Comparison of ENCODE assay signal across 21 cellular contexts in genomic region chr3:56484096-56484495, GRCh38. TPM values are rescaled to one million over a fixed set of nuclear protein-coding genes. Genes with fewer than 3 reads are reported as not detected.
"Had no signal": no experiment of that assay in that cellular context is flagged by ENCODE, and none has a peak within 500 bp of the region (broad histone marks: within the 10 kb centered on the region; RNA-seq: fewer than 3 reads in every experiment).

No MANE protein-coding gene starts in this region.

- H3K4me1 Mint-ChIP-seq: activated B cell treated with CpG ODN at 0.5 μM for 24 hours; activated CD4-positive, alpha-beta memory T cell treated with anti-CD3 and anti-CD28 coated beads, Interleukin-2, amount 10 ng/mL, durations not matched to agents 7 days and 5 days; activated naive CD8-positive, alpha-beta T cell treated with anti-CD3 and anti-CD28 coated beads, Interleukin-2, amount 10 ng/mL, durations not matched to agents 7 days and 5 days; activated T-helper 17 cell treated with anti-CD3 and anti-CD28 coated beads, Interleukin-2, amount 50 U/mL, for 72 hours; mesothelial cell of epicardium had no signal

- DNase-seq: activated B cell treated with CpG ODN at 0.5 μM for 24 hours; activated CD4-positive, alpha-beta memory T cell treated with anti-CD3 and anti-CD28 coated beads, Interleukin-2, amount 10 ng/mL, durations not matched to agents 7 days and 5 days; activated CD4-positive, alpha-beta T cell treated with anti-CD3 and anti-CD28 coated beads for 4 hours; activated naive CD4-positive, alpha-beta T cell; activated naive CD8-positive, alpha-beta T cell treated with anti-CD3 and anti-CD28 coated beads, Interleukin-2, amount 10 ng/mL, durations not matched to agents 7 days and 5 days; activated T-cell treated with anti-CD3 and anti-CD28 coated beads, Interleukin-2, amount 50 U/mL, for 1 hour; caudate nucleus; foreskin keratinocyte; stimulated activated CD4-positive, alpha-beta T cell treated with anti-CD3 and anti-CD28 coated beads, Interleukin-2, amount 100 ng/mL, for 48 hours; transverse colon; uterus had no signal

- H3K27me3 ChIP-seq: right atrium auricular region, uterus had no signal

- H3K4me1 ChIP-seq: foreskin keratinocyte, prostate gland, right atrium auricular region, suprapubic skin, transverse colon, uterus had no signal

- H3K36me3 Mint-ChIP-seq: activated naive CD8-positive, alpha-beta T cell treated with anti-CD3 and anti-CD28 coated beads, Interleukin-2, amount 10 ng/mL, durations not matched to agents 7 days and 5 days; brain; mesothelial cell of epicardium had no signal

- H3K27ac ChIP-seq: foreskin keratinocyte, prostate gland, right atrium auricular region, suprapubic skin, transverse colon, uterus had no signal

- H3K4me3 Mint-ChIP-seq: activated B cell treated with CpG ODN at 0.5 μM for 24 hours; activated CD4-positive, alpha-beta memory T cell treated with anti-CD3 and anti-CD28 coated beads, Interleukin-2, amount 10 ng/mL, durations not matched to agents 7 days and 5 days; activated naive CD8-positive, alpha-beta T cell treated with anti-CD3 and anti-CD28 coated beads, Interleukin-2, amount 10 ng/mL, durations not matched to agents 7 days and 5 days; activated T-helper 17 cell treated with anti-CD3 and anti-CD28 coated beads, Interleukin-2, amount 50 U/mL, for 72 hours; brain; mesothelial cell of epicardium; stimulated activated naive CD8-positive, alpha-beta T cell treated with anti-CD3 and anti-CD28 coated beads, Interleukin-15, Interleukin-2, amounts not matched to agents 100 ng/mL and 50 ng/mL, for 24 hours; T-helper 2 cell treated with Interferon-gamma antibody and Interleukin-4, amounts not matched to agents 5 μg/mL and 100 μg/mL, for 36 hours had no signal

- H3K4me3 ChIP-seq: lung, prostate gland, right atrium auricular region, suprapubic skin, transverse colon, uterus had no signal

- H3K36me3 ChIP-seq: prostate gland, right atrium auricular region, suprapubic skin, transverse colon, uterus had no signal

- H3K27ac Mint-ChIP-seq: activated B cell treated with CpG ODN at 0.5 μM for 24 hours; activated CD4-positive, alpha-beta memory T cell treated with anti-CD3 and anti-CD28 coated beads, Interleukin-2, amount 10 ng/mL, durations not matched to agents 7 days and 5 days; activated naive CD8-positive, alpha-beta T cell treated with anti-CD3 and anti-CD28 coated beads, Interleukin-2, amount 10 ng/mL, durations not matched to agents 7 days and 5 days; activated T-helper 17 cell treated with anti-CD3 and anti-CD28 coated beads, Interleukin-2, amount 50 U/mL, for 72 hours; mesothelial cell of epicardium; stimulated activated naive CD8-positive, alpha-beta T cell treated with anti-CD3 and anti-CD28 coated beads, Interleukin-15, Interleukin-2, amounts not matched to agents 100 ng/mL and 50 ng/mL, for 24 hours; T-helper 2 cell treated with Interferon-gamma antibody and Interleukin-4, amounts not matched to agents 5 μg/mL and 100 μg/mL, for 36 hours had no signal

- H3K9me3 Mint-ChIP-seq: activated B cell treated with CpG ODN at 0.5 μM for 24 hours; activated CD4-positive, alpha-beta memory T cell treated with anti-CD3 and anti-CD28 coated beads, Interleukin-2, amount 10 ng/mL, durations not matched to agents 7 days and 5 days; activated naive CD8-positive, alpha-beta T cell treated with anti-CD3 and anti-CD28 coated beads, Interleukin-2, amount 10 ng/mL, durations not matched to agents 7 days and 5 days; activated T-helper 17 cell treated with anti-CD3 and anti-CD28 coated beads, Interleukin-2, amount 50 U/mL, for 72 hours; brain; mesothelial cell of epicardium; stimulated activated naive CD8-positive, alpha-beta T cell treated with anti-CD3 and anti-CD28 coated beads, Interleukin-15, Interleukin-2, amounts not matched to agents 100 ng/mL and 50 ng/mL, for 24 hours; T-helper 2 cell treated with Interferon-gamma antibody and Interleukin-4, amounts not matched to agents 5 μg/mL and 100 μg/mL, for 36 hours had no signal

- H3K9me3 ChIP-seq: prostate gland, right atrium auricular region, suprapubic skin, transverse colon, uterus had no signal

RNA-seq across cellular contexts. Expression of gene ERC2, which starts 15.8 kb away (rescaled TPM):
- total RNA-seq: activated B cell treated with CpG ODN at 0.5 μM for 24 hours; activated CD4-positive, alpha-beta memory T cell treated with anti-CD3 and anti-CD28 coated beads, Interleukin-2, amount 10 ng/mL, durations not matched to agents 7 days and 5 days; activated naive CD8-positive, alpha-beta T cell treated with anti-CD3 and anti-CD28 coated beads, Interleukin-2, amount 10 ng/mL, durations not matched to agents 7 days and 5 days; activated T-helper 17 cell treated with anti-CD3 and anti-CD28 coated beads, Interleukin-2, amount 50 U/mL, for 72 hours; foreskin keratinocyte; left lobe of liver had no signal
